Comparison of ENCODE assay signal across 8 cellular contexts in genomic region chr4:140884431-140885058, GRCh38.
DNase-seq lines count a peak whose midpoint lies in the region; ATAC-seq and TF ChIP-seq lines count a peak whose summit lies in the region.

No MANE protein-coding gene starts in this region.

- ATAC-seq in GM18858 (IDR thresholded peaks at IDR 0.05; ENCODE audit: unreplicated experiment) (peak; percentile 93), HG02981 (IDR thresholded peaks at IDR 0.05; ENCODE audit: unreplicated experiment) (peak; percentile 92), activated B cell treated with CpG ODN at 0.5 μM for 24 hours (ENCODE audit: low read depth) (peak; percentile 79)

- peaks cover 16% of the 10 kb centered on the region for H3K27me3 Mint-ChIP-seq in activated B cell treated with CpG ODN at 0.5 μM for 24 hours

- intact Hi-C loops in activated B cell treated with CpG ODN at 0.5 μM for 24 hours (cut with micrococcal nuclease): loop anchor here (1.0 to 10.0 kb wide), 7 partner anchors 23 to 1280 kb away; no protein-coding TSS in a partner anchor

- H3K9me3 Mint-ChIP-seq in activated B cell treated with CpG ODN at 0.5 μM for 24 hours: peaks cover 7% of the 10 kb centered on the region

- peak; percentile 55 for DNase-seq in CD1c-positive myeloid dendritic cell (ENCODE audit: extremely low spot score)
- DNase-seq in NCI-H2029 (lab: John Stamatoyannopoulos, UW): peak; percentile 41
- no peak for DNase-seq in activated B cell treated with CpG ODN at 0.5 μM for 24 hours
- DNase-seq in glomerular visceral epithelial cell (ENCODE audit: extremely low spot score): peak; percentile 56
- DNase-seq in retinal pigment epithelial cell (ENCODE audit: low read depth): peak; percentile 33
- no peak for DNase-seq in stimulated activated CD4-positive, alpha-beta T cell treated with anti-CD3 and anti-CD28 coated beads, Interleukin-2, amount 100 ng/mL, for 48 hours

- no peaks in the 10 kb centered on the region for H3K4me1 Mint-ChIP-seq in activated B cell treated with CpG ODN at 0.5 μM for 24 hours

- CTCF ChIA-PET in activated B cell treated with CpG ODN at 0.5 μM for 24 hours (lab: Charles Lee): interaction anchor here (0.6 to 6.3 kb wide), 13 partner anchors 17 to 554 kb away, joined by 3 to 78 read pairs (median 4); partner anchors contain the start of gene ELMOD2

- no peak overlapping the region for H3K4me3 Mint-ChIP-seq in activated B cell treated with CpG ODN at 0.5 μM for 24 hours

- peaks cover 2% of the 10 kb centered on the region for H3K36me3 Mint-ChIP-seq in activated B cell treated with CpG ODN at 0.5 μM for 24 hours (ENCODE audit: low read depth)

- H3K27ac Mint-ChIP-seq in activated B cell treated with CpG ODN at 0.5 μM for 24 hours: no peak overlapping the region

- no peak overlapping the region for H3K4me3 ChIP-seq in retinal pigment epithelial cell (ENCODE audit: low read length)

- TF ChIP-seq CTCF in activated B cell treated with CpG ODN at 0.5 μM for 24 hours (IDR thresholded peaks at IDR 0.05) (no peak), retinal pigment epithelial cell (conservative IDR thresholded peaks at IDR 0.05; ENCODE audit: low read depth, low read length) (peak; percentile 83)

- POLR2A ChIA-PET in activated B cell treated with CpG ODN at 0.5 μM for 24 hours (lab: Charles Lee): interaction anchor here (0.7 kb wide), 2 partner anchors 166 to 522 kb away, joined by 3 to 5 read pairs; no protein-coding TSS in a partner anchor

Comparison
In these comparisons a context has a peak if more than half of its experiments do, and no peak if none do; other contexts are left out.
1. DNase-seq: peak in CD1c-positive myeloid dendritic cell (single experiment), NCI-H2029 (single experiment), glomerular visceral epithelial cell (single experiment) and retinal pigment epithelial cell (single experiment); none in activated B cell treated with CpG ODN at 0.5 μM for 24 hours (single experiment) and stimulated activated CD4-positive, alpha-beta T cell treated with anti-CD3 and anti-CD28 coated beads, Interleukin-2, amount 100 ng/mL, for 48 hours (0 of 2).
2. Peak in every context shown above with its lines, with median percentiles within 50 percentile points of each other: ATAC-seq.